In genomic region chr11:124761301-124762021, GRCh38 we compare ENCODE assay signal across 8 cellular contexts. TPM values are rescaled to one million over a fixed set of nuclear protein-coding genes. Genes with fewer than 3 reads are reported as not detected.
DNase-seq lines count a peak whose midpoint lies in the region; ATAC-seq and TF ChIP-seq lines count a peak whose summit lies in the region.

No MANE protein-coding gene starts in this region.

- peaks cover 34 to 67% (median 34%) of the 10 kb centered on the region in 3 donors for H3K4me1 ChIP-seq in esophagus squamous epithelium

- no peak for TF ChIP-seq CTCF in GM12875 (IDR thresholded peaks at IDR 0.05; ENCODE audit: borderline replicate concordance, insufficient read depth, low read depth, low read length)
- no peak for TF ChIP-seq CTCF in esophagus squamous epithelium (IDR thresholded peaks at IDR 0.05)
- no peak for TF ChIP-seq CTCF in retinal pigment epithelial cell (conservative IDR thresholded peaks at IDR 0.05; ENCODE audit: low read depth, low read length)

- peak overlapping the region; percentile 43 to 91 (median 84) for H3K27ac ChIP-seq in esophagus squamous epithelium

- peaks cover 6 to 69% (median 24%) of the 10 kb centered on the region in 4 donors for H3K27me3 ChIP-seq in esophagus squamous epithelium

- no peak for TF ChIP-seq POLR2A in esophagus squamous epithelium (IDR thresholded peaks at IDR 0.05)

- H3K4me3 ChIP-seq in GM12875 (ENCODE audit: low read depth, low read length) (peak overlapping the region; percentile 68), esophagus squamous epithelium (peak overlapping the region; percentile 32 to 77 (median 55)), retinal pigment epithelial cell (ENCODE audit: low read length) (peak overlapping the region; percentile 25)

- peak; percentile 58 for DNase-seq in NCI-H82 treated with DMSO at 0.1 percent for 48 hours (lab: John Stamatoyannopoulos, UW; ENCODE audit: unreplicated experiment)
- DNase-seq in esophagus squamous epithelium (lab: John Stamatoyannopoulos, UW), result no peak
- DNase-seq in retinal pigment epithelial cell (ENCODE audit: low read depth), result no peak
- no peak for DNase-seq in activated gamma-delta T cell (lab: John Stamatoyannopoulos, UW)
- no peak for DNase-seq in hippocampal formation (lab: John Stamatoyannopoulos, UW)

- no peak for ATAC-seq in GM19395 (IDR thresholded peaks at IDR 0.05; ENCODE audit: unreplicated experiment)
- ATAC-seq in HG03175 (IDR thresholded peaks at IDR 0.05; ENCODE audit: unreplicated experiment), result no peak

- peaks cover 0 to 18% (median 0%) of the 10 kb centered on the region in 3 donors for H3K36me3 ChIP-seq in esophagus squamous epithelium

- WGBS in esophagus squamous epithelium, 2 donors, result 50 to 89% methylated on average over 1 to 2 of the region's 21 CpGs

- H3K9me3 ChIP-seq in esophagus squamous epithelium, result no peaks in the 10 kb centered on the region

- intact Hi-C loops in esophagus squamous epithelium (cut with DNase I), result loop anchor here (5.0 to 10.0 kb wide), 2 partner anchors 73 to 94 kb away; no protein-coding TSS in a partner anchor

RNA-seq across cellular contexts. Expression of gene ESAM, which starts 0.6 kb away (rescaled TPM):
- 10 to 100 TPM in 2 of 4 donors, 1 to 10 TPM in 2; 5.6 to 23.1 (median 9.7) TPM for total RNA-seq in esophagus squamous epithelium

RNA-seq across cellular contexts. Expression of gene VSIG2, which starts 9.4 kb away (rescaled TPM):
- 10 to 100 TPM in 1 of 4 donors, 1 to 10 TPM in 3; 5.1 to 10.2 (median 7.6) TPM for total RNA-seq in esophagus squamous epithelium

RNA-seq across cellular contexts. Expression of gene NRGN, which starts 21.7 kb away (rescaled TPM):
- total RNA-seq in esophagus squamous epithelium, result 1 to 10 TPM in 3 of 4 donors, under 1 TPM in 1; 0.83 to 5.0 (median 1.5) TPM

RNA-seq across cellular contexts. Expression of gene MSANTD2, which starts 38.7 kb away (rescaled TPM):
- 10 to 100 TPM in 1 of 4 donors, 1 to 10 TPM in 3; 5.2 to 16.4 (median 6.7) TPM for total RNA-seq in esophagus squamous epithelium
